8 cellular contexts compared by ENCODE assay signal in genomic region chr1:212062832-212063438, GRCh38. TPM values are rescaled to one million over a fixed set of nuclear protein-coding genes. Genes with fewer than 3 reads are reported as not detected.
DNase-seq lines count a peak whose midpoint lies in the region; ATAC-seq and TF ChIP-seq lines count a peak whose summit lies in the region.

No MANE protein-coding gene starts in this region.

- H3K27ac Mint-ChIP-seq in endothelial cell (ENCODE audit: unreplicated experiment) (no peak overlapping the region), naive B cell (no peak overlapping the region)

- no peaks in the 10 kb centered on the region for H3K9me3 Mint-ChIP-seq in endothelial cell (ENCODE audit: unreplicated experiment)
- H3K9me3 Mint-ChIP-seq in naive B cell: peaks cover 2 to 6% (median 5%) of the 10 kb centered on the region in 7 donors

- DNase-seq in Caki2 (ENCODE audit: low read depth) (peak; percentile 27), HT1080 (ENCODE audit: low read depth) (peak; percentile 16), RKO (ENCODE audit: low spot score) (peak; percentile 80), endothelial cell (ENCODE audit: low spot score) (no peak), naive B cell (peak; percentile 25), NCI-H524 treated with DMSO at 0.1 percent for 48 hours (lab: John Stamatoyannopoulos, UW) (no peak)
- DNase-seq in activated CD4-positive, alpha-beta T cell treated with anti-CD3 and anti-CD28 coated beads for 4 hours: no peak

- H3K27me3 Mint-ChIP-seq in endothelial cell (ENCODE audit: unreplicated experiment) (no peaks in the 10 kb centered on the region), naive B cell (no peaks in the 10 kb centered on the region)

- in situ Hi-C loops in Caki2 (cut with HindIII; ENCODE audit: low pct_unique_long_range_greater_than_20kb, low sequenced_read_pairs): no loop called here

- H3K36me3 Mint-ChIP-seq in endothelial cell (ENCODE audit: low read depth, unreplicated experiment): no peaks in the 10 kb centered on the region
- H3K36me3 Mint-ChIP-seq in naive B cell: peaks cover 0 to 3% of the 10 kb centered on the region in 2 donors

- ATAC-seq in naive B cell (ENCODE audit: low read depth in 2 of 2) (peak; percentile 43 to 64), HG02870 (IDR thresholded peaks at IDR 0.05; ENCODE audit: unreplicated experiment) (no peak)

- peak; percentile 87 for TF ChIP-seq CTCF in endothelial cell (IDR thresholded peaks at IDR 0.05; ENCODE audit: unreplicated experiment)

- no peak overlapping the region for H3K4me3 Mint-ChIP-seq in endothelial cell (ENCODE audit: unreplicated experiment)
- no peak overlapping the region for H3K4me3 Mint-ChIP-seq in naive B cell

- H3K4me1 Mint-ChIP-seq in endothelial cell (ENCODE audit: unreplicated experiment) (no peaks in the 10 kb centered on the region), naive B cell (no peaks in the 10 kb centered on the region)

RNA-seq across cellular contexts. Expression of gene DTL, which starts 27.4 kb away (rescaled TPM):
- total RNA-seq in Caki2 (2014; rRNA removed; shearing (Covaris generic); ENCODE audit: low replicate concordance): 42.8 and 53.5 TPM in 2 replicates
- total RNA-seq in HT1080 (2014; rRNA removed; shearing (Covaris generic)): 55.8 and 66.3 TPM in 2 replicates
- 20.3 and 30.9 TPM in 2 replicates for polyA plus RNA-seq in HT1080 (2015; cell fraction: cytosol; rRNA removed)
- polyA plus RNA-seq in HT1080 (2015; cell fraction: nucleus; rRNA removed): 55.0 and 60.0 TPM in 2 replicates
- 11.6 TPM for total RNA-seq in endothelial cell (ENCODE audit: unreplicated experiment)
- 1 to 10 TPM in 1 of 6 donors, under 1 TPM in 4, not detected in 1; 0.17 to 1.2 (median 0.71) TPM for polyA plus RNA-seq in naive B cell (ENCODE audit: low read depth in 6 of 6)

RNA-seq across cellular contexts. Expression of gene INTS7, which starts 27.6 kb away (rescaled TPM):
- 24.4 and 29.6 TPM in 2 replicates for total RNA-seq in Caki2 (2014; rRNA removed; shearing (Covaris generic); ENCODE audit: low replicate concordance)
- total RNA-seq in HT1080 (2014; rRNA removed; shearing (Covaris generic)): 24.0 and 31.0 TPM in 2 replicates
- 25.8 and 27.9 TPM in 2 replicates for polyA plus RNA-seq in HT1080 (2015; cell fraction: cytosol; rRNA removed)
- polyA plus RNA-seq in HT1080 (2015; cell fraction: nucleus; rRNA removed): 34.0 and 36.6 TPM in 2 replicates
- 8.9 TPM for total RNA-seq in endothelial cell (ENCODE audit: unreplicated experiment)
- 10 to 100 TPM in 2 of 6 donors, 1 to 10 TPM in 4; 5.8 to 13.4 (median 8.4) TPM for polyA plus RNA-seq in naive B cell (ENCODE audit: low read depth in 6 of 6)

Comparison
In these comparisons a context has a peak if more than half of its experiments do, and no peak if none do; other contexts are left out.
1. DNase-seq: peak in Caki2 (single experiment), HT1080 (single experiment), RKO (single experiment) and naive B cell (single experiment); none in endothelial cell (single experiment), NCI-H524 treated with DMSO at 0.1 percent for 48 hours (single experiment) and activated CD4-positive, alpha-beta T cell treated with anti-CD3 and anti-CD28 coated beads for 4 hours (0 of 2).